ENCODE assay signal across 35 cellular contexts in the genomic region with DNA sequence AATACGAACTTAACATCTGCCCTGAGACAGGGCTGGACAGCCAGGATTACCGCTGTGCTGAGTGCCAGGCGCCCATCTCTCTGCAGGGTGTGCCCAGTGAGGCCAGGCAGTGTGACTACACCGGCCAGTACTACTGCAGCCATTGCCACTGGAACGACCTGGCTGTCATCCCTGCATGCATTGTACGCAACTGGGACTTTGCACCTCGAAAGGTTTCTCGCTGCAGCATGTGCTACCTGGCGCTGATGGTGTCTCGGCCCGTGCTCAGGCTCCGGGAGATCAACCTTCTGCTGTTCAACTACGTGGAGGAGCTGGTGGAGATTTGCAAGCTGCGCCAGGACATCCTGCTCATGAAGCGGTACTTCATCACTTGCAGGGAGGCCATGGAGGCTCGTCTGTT. TPM values are rescaled to one million over a fixed set of nuclear protein-coding genes. Genes with fewer than 3 reads are reported as not detected.
"Had no signal": no experiment of that assay in that cellular context is flagged by ENCODE, and none has a peak within 500 bp of the region (broad histone marks: within the 10 kb centered on the region; RNA-seq: fewer than 3 reads in every experiment).

No MANE protein-coding gene starts in this region.

- H3K9ac ChIP-seq: parathyroid adenoma had no signal

- H3K27ac Mint-ChIP-seq: naive B cell; natural killer cell treated with Interleukin-12 subunit alpha and Interleukin-12 subunit beta and Interleukin-15 and Interleukin-18, amount 100 ng/mL, for 72 hours; nephron progenitor cell; progenitor cell of endocrine pancreas; stimulated activated naive B cell treated with anti-CD40 and anti-IgM and Interleukin-4, amounts not matched to agents 10 μg/mL and 1 μg/mL and 100 μg/mL, for 72 hours; stimulated activated naive CD8-positive, alpha-beta T cell treated with anti-CD3 and anti-CD28 coated beads, Interleukin-15, Interleukin-2, amounts not matched to agents 100 ng/mL and 50 ng/mL, for 24 hours had no signal

- DNase-seq: naive B cell; nephron progenitor cell; occipital lobe; ovary; psoas muscle; spleen; stimulated activated CD4-positive, alpha-beta T cell treated with anti-CD3 and anti-CD28 coated beads, Interleukin-12 subunit alpha, Interleukin-12 subunit beta, amount 100 ng/mL, for 4 hours; stimulated activated CD4-positive, alpha-beta T cell treated with anti-CD3 and anti-CD28 coated beads, Interleukin-1b, Interleukin-23, amount 100 ng/mL, for 48 hours; stimulated activated CD4-positive, alpha-beta T cell treated with anti-CD3 and anti-CD28 coated beads, Interleukin-4, amount 100 ng/mL, for 1 hour; stimulated activated CD4-positive, alpha-beta T cell treated with anti-CD3 and anti-CD28 coated beads, Interleukin-4, amount 100 ng/mL, for 4 hours; stimulated activated CD8-positive, alpha-beta memory T cell treated with anti-CD3 and anti-CD28 coated beads, Interleukin-4, amount 100 ng/mL, for 48 hours; stimulated activated naive B cell treated with anti-CD40 and anti-IgM and Interleukin-4, amounts not matched to agents 10 μg/mL and 1 μg/mL and 100 μg/mL, for 72 hours; stimulated activated naive CD4-positive, alpha-beta T cell treated with Interleukin-2 at 50 U/mL for 16 hours; stomach; thyroid gland; trophoblast cell; uterus had no signal

- H3K9me3 Mint-ChIP-seq: naive thymus-derived CD8-positive, alpha-beta T cell; natural killer cell treated with Interleukin-12 subunit alpha and Interleukin-12 subunit beta and Interleukin-15 and Interleukin-18, amount 100 ng/mL, for 72 hours; nephron progenitor cell; neural crest cell; stimulated activated naive B cell treated with anti-CD40 and anti-IgM and Interleukin-4, amounts not matched to agents 10 μg/mL and 1 μg/mL and 100 μg/mL, for 72 hours; stimulated activated naive CD8-positive, alpha-beta T cell treated with anti-CD3 and anti-CD28 coated beads, Interleukin-15, Interleukin-2, amounts not matched to agents 100 ng/mL and 50 ng/mL, for 24 hours had no signal

- H3K4me2 ChIP-seq: smooth muscle cell had no signal

- H3K4me3 Mint-ChIP-seq: naive B cell; naive thymus-derived CD8-positive, alpha-beta T cell; natural killer cell treated with Interleukin-12 subunit alpha and Interleukin-12 subunit beta and Interleukin-15 and Interleukin-18, amount 100 ng/mL, for 72 hours; nephron progenitor cell; neural crest cell; stimulated activated naive B cell treated with anti-CD40 and anti-IgM and Interleukin-4, amounts not matched to agents 10 μg/mL and 1 μg/mL and 100 μg/mL, for 72 hours; stimulated activated naive CD8-positive, alpha-beta T cell treated with anti-CD3 and anti-CD28 coated beads, Interleukin-15, Interleukin-2, amounts not matched to agents 100 ng/mL and 50 ng/mL, for 24 hours had no signal

- H3K4me1 ChIP-seq: parathyroid adenoma, psoas muscle, spleen, stomach, thyroid gland, tibial nerve, upper lobe of left lung, uterus had no signal

- H3K9me3 ChIP-seq: ovary, psoas muscle, spleen, stomach, thoracic aorta, thyroid gland, tibial nerve, upper lobe of left lung, uterus had no signal

- H3K79me2 ChIP-seq: parathyroid adenoma had no signal

- H3K4me3 ChIP-seq: ovary, psoas muscle, skin epidermis, smooth muscle cell, spleen, stomach, thoracic aorta, thyroid gland, tibial nerve, upper lobe of left lung, uterus had no signal

- H3K36me3 Mint-ChIP-seq: naive B cell; naive thymus-derived CD8-positive, alpha-beta T cell; natural killer cell treated with Interleukin-12 subunit alpha and Interleukin-12 subunit beta and Interleukin-15 and Interleukin-18, amount 100 ng/mL, for 72 hours; stimulated activated naive B cell treated with anti-CD40 and anti-IgM and Interleukin-4, amounts not matched to agents 10 μg/mL and 1 μg/mL and 100 μg/mL, for 72 hours had no signal

- H3K27me3 Mint-ChIP-seq: naive B cell; naive thymus-derived CD8-positive, alpha-beta T cell; natural killer cell treated with Interleukin-12 subunit alpha and Interleukin-12 subunit beta and Interleukin-15 and Interleukin-18, amount 100 ng/mL, for 72 hours; progenitor cell of endocrine pancreas; stimulated activated naive B cell treated with anti-CD40 and anti-IgM and Interleukin-4, amounts not matched to agents 10 μg/mL and 1 μg/mL and 100 μg/mL, for 72 hours; stimulated activated naive CD8-positive, alpha-beta T cell treated with anti-CD3 and anti-CD28 coated beads, Interleukin-15, Interleukin-2, amounts not matched to agents 100 ng/mL and 50 ng/mL, for 24 hours had no signal

- ATAC-seq: naive thymus-derived CD8-positive, alpha-beta T cell; natural killer cell treated with Interleukin-12 subunit alpha and Interleukin-12 subunit beta and Interleukin-15 and Interleukin-18, amount 100 ng/mL, for 72 hours; psoas muscle; right cardiac atrium; sciatic nerve; stimulated activated naive B cell treated with anti-CD40 and anti-IgM and Interleukin-4, amounts not matched to agents 10 μg/mL and 1 μg/mL and 100 μg/mL, for 72 hours had no signal

- H3K36me3 ChIP-seq: ovary, spleen, stomach, thoracic aorta, thyroid gland, tibial nerve, upper lobe of left lung, uterus had no signal

- H2AFZ ChIP-seq: parathyroid adenoma had no signal

- H3K4me1 Mint-ChIP-seq: naive thymus-derived CD8-positive, alpha-beta T cell had no signal

- H3K27ac ChIP-seq: ovary, parathyroid adenoma, psoas muscle, skin epidermis, spleen, stomach, thoracic aorta, thyroid gland, tibial nerve, upper lobe of left lung, uterus had no signal

- H3K27me3 ChIP-seq: ovary, spleen, stomach, thyroid gland, tibial nerve, upper lobe of left lung, uterus had no signal

RNA-seq across cellular contexts. Expression of a gene that starts 33.7 kb away (rescaled TPM):
- total RNA-seq: naive thymus-derived CD8-positive, alpha-beta T cell; natural killer cell treated with Interleukin-12 subunit alpha and Interleukin-12 subunit beta and Interleukin-15 and Interleukin-18, amount 100 ng/mL, for 72 hours; neural crest cell; occipital lobe; osteoblast; ovary; progenitor cell of endocrine pancreas; psoas muscle; renal cortical epithelial cell; right cardiac atrium; sciatic nerve; smooth muscle cell; spleen; stomach; subcutaneous adipose tissue; temporal lobe; thoracic aorta; thyroid gland; tibial nerve; upper lobe of left lung; urinary bladder; uterus had no signal
- polyA plus RNA-seq: naive thymus-derived CD8-positive, alpha-beta T cell; ovary; psoas muscle; right cardiac atrium; smooth muscle cell; spleen; stomach; urinary bladder had no signal
